8 cellular contexts compared by ENCODE assay signal in the genomic region with DNA sequence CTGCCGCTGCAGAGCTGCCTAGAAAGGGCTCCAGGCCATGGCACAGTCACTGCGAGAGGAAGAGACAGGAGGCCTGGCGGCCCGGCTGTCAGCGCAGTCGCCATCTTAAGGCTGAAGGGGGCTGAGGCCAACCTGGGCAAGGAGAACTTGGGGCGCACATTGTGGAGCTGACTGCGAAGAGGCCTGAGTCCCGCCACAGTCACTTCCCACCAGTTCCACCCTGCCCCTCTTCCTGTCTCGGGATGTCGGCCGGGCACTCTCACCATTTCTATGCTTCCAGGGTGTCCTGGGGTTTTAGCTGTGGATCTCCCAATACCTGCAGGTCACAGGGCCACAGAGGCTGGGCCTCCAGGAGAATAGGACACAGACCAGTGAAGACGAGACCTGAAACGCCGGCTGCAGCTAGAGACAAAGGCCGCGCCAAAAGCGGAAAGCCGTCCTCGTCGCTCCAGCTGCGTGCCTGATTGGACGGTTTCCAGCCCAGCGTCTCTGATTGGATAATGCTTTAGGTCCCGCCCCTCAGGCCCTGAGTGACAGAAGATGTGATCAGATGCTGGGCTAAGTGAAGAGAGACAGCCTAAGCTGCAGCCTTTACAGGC.
A peak's percentile ranks its signal among the peaks of the same experiment; 100 is the strongest.
DNase-seq lines count a peak whose midpoint lies in the region; ATAC-seq, FAIRE-seq and TF ChIP-seq lines count a peak whose summit lies in the region.

No MANE protein-coding gene starts in this region.

- H3K27ac ChIP-seq in endothelial cell of umbilical vein (ENCODE audit: insufficient read depth, low read depth, low read length): peak overlapping the region; percentile 56

- CTCF ChIA-PET in endothelial cell of umbilical vein (lab: Charles Lee): interaction anchor here (0.9 to 1.9 kb wide), 6 partner anchors 70 to 416 kb away, joined by 3 to 9 read pairs (median 4); partner anchors contain the start of genes ZNF486, ZNF506 and ZNF682

- FAIRE-seq in endothelial cell of umbilical vein (lab: Jason Lieb, UNC): peak; percentile 96

- intact Hi-C loops in endothelial cell of umbilical vein (cut with micrococcal nuclease): loop anchor here (1.0 kb wide), 1 partner anchor 71 kb away; the partner anchor contains the start of gene ZNF486

- no peak for TF ChIP-seq POLR2A in endothelial cell of umbilical vein (IDR thresholded peaks at IDR 0.05; ENCODE audit: low read depth, low read length)

- H3K36me3 ChIP-seq in endothelial cell of umbilical vein (ENCODE audit: control insufficient read depth in 2 of 2, extremely low read depth in 1 of 2, insufficient read depth in 2 of 2, low read length in 2 of 2): no peaks in the 10 kb centered on the region

- H3K9ac ChIP-seq in endothelial cell of umbilical vein (replicated peaks; ENCODE audit: extremely low read depth, insufficient read depth, low read length): peak overlapping the region; percentile 66

- peak overlapping the region; percentile 56 to 76 (median 76) for H3K4me3 ChIP-seq in endothelial cell of umbilical vein (replicated peaks in 1 of 3; ENCODE audit: insufficient read depth in 1 of 3, low read depth in 1 of 3, low read length in 3 of 3)

- H4K20me1 ChIP-seq in endothelial cell of umbilical vein (replicated peaks; ENCODE audit: control insufficient read depth, extremely low read depth, insufficient read depth, low read length): no peaks in the 10 kb centered on the region

- no peaks in the 10 kb centered on the region for H3K27me3 ChIP-seq in endothelial cell of umbilical vein (ENCODE audit: control insufficient read depth in 2 of 2, insufficient read depth in 2 of 2, low read length in 2 of 2)

- dilution Hi-C loops in endothelial cell of umbilical vein (cut with MboI; ENCODE audit: extremely low pct_ligation_motif_present, low sequenced_read_pairs): no loop called here

- DNase-seq in DMS53 (lab: John Stamatoyannopoulos, UW): peak; percentile 96
- peak; percentile 78 for DNase-seq in NCI-H345 (lab: John Stamatoyannopoulos, UW)
- peak; percentile 81 for DNase-seq in activated CD8-positive, alpha-beta memory T cell treated with anti-CD3 and anti-CD28 coated beads, Interleukin-2, amount 50 U/mL, for 4 hours
- peak; percentile 88 for DNase-seq in endothelial cell of umbilical vein (ENCODE audit: low read depth, low spot score)
- peak; percentile 86 for DNase-seq in middle frontal gyrus (ENCODE audit: extremely low spot score, low spot score)
- DNase-seq in stimulated activated CD8-positive, alpha-beta memory T cell treated with anti-CD3 and anti-CD28 coated beads, Interleukin-15, amount 100 ng/mL, for 1 hour (ENCODE audit: low read depth): peak; percentile 78
- no peak for DNase-seq in OCI-M2 (lab: John Stamatoyannopoulos, UW; ENCODE audit: unreplicated experiment)

- no peaks in the 10 kb centered on the region for H3K4me1 ChIP-seq in endothelial cell of umbilical vein (ENCODE audit: control insufficient read depth, extremely low read depth, insufficient read depth, low read length)

- H2AFZ ChIP-seq in endothelial cell of umbilical vein (ENCODE audit: low read depth, low read length): peak overlapping the region; percentile 81

- BruUV-seq in endothelial cell of umbilical vein (replicated peaks; lab: Mats Ljungman, UMichigan): TSS peak; percentile 81

- POLR2A ChIA-PET in endothelial cell of umbilical vein (lab: Charles Lee): interaction anchor here (0.7 to 1.1 kb wide), 4 partner anchors 71 to 904 kb away, joined by 3 to 5 read pairs (median 4); partner anchors contain the start of genes ZNF253, ZNF431 and ZNF486

- peak; percentile 72 for ATAC-seq in HG02571 (IDR thresholded peaks at IDR 0.05; ENCODE audit: unreplicated experiment)

- H3K9me1 ChIP-seq in endothelial cell of umbilical vein (replicated peaks; ENCODE audit: control insufficient read depth, extremely low read depth, insufficient read depth, low read length): no peaks in the 10 kb centered on the region

- H3K4me2 ChIP-seq in endothelial cell of umbilical vein (ENCODE audit: insufficient read depth, low read length): peak overlapping the region; percentile 18

- no peaks in the 10 kb centered on the region for H3K79me2 ChIP-seq in endothelial cell of umbilical vein (ENCODE audit: control insufficient read depth, insufficient read depth, low read length)

- no peak for TF ChIP-seq CTCF in endothelial cell of umbilical vein (IDR thresholded peaks at IDR 0.05; ENCODE audit: extremely low read depth in 1 of 2, insufficient read depth in 1 of 2, low read depth in 1 of 2, low read length in 2 of 2)

- no peaks in the 10 kb centered on the region for H3K9me3 ChIP-seq in endothelial cell of umbilical vein (replicated peaks; ENCODE audit: control insufficient read depth, insufficient read depth, low read length)

TF ChIP-seq in endothelial cell of umbilical vein, 7 proteins besides CTCF, POLR2A, EP300 and RAD21:
- no peak for TF ChIP-seq MYC (IDR thresholded peaks at IDR 0.05; ENCODE audit: low read depth, low read length)
- TF ChIP-seq JUN (IDR thresholded peaks at IDR 0.05; ENCODE audit: borderline replicate concordance, insufficient read depth, insufficient read length, low read depth): no peak
- no peak for TF ChIP-seq GATA2 (IDR thresholded peaks at IDR 0.05; ENCODE audit: insufficient read depth, insufficient read length, low read depth, low read length)
- TF ChIP-seq, protein P1, sequence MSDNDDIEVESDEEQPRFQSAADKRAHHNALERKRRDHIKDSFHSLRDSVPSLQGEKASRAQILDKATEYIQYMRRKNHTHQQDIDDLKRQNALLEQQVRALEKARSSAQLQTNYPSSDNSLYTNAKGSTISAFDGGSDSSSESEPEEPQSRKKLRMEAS (IDR thresholded peaks at IDR 0.05; ENCODE audit: insufficient read depth, insufficient read length): no peak
- TF ChIP-seq EZH2 (IDR thresholded peaks at IDR 0.05; ENCODE audit: borderline replicate concordance, low read depth, low read length, severe bottlenecking): no peak
- no peak for TF ChIP-seq POLR2AphosphoS5 (IDR thresholded peaks at IDR 0.05; ENCODE audit: insufficient read depth, low read depth, low read length)
- no peak for TF ChIP-seq FOS (IDR thresholded peaks at IDR 0.05; ENCODE audit: borderline replicate concordance, insufficient read depth, low read length)
